1 cellular context compared by ENCODE assay signal in the genomic region with DNA sequence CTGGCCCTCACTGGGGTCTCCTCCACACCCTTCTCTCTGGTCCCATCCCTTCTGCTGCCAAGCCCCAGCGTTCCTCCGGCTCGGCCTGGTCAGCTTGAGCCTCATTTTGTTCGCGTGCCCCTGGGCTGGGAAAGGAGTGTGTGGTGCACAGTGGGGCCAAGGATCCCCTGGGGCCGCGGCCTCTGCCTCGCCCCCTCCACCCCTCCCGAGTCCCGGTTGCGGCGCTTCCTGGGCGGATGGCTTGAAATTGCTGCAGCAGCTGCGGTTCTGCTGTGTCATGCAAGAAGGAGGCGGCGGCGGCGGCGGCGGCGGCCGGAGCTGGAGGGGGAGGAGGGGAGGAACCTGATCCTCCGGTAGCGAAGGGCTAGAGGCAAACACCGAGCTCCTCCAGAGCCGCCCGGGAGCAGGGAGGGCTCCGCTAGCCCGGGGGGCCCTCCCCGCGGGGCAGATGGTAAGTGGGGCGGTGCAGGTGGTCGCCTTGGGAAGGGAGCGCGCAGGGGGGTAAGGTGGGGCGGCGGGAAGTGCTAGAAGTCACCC.
TF ChIP-seq lines count a peak whose summit lies in the region.

No MANE protein-coding gene starts in this region.

TF ChIP-seq in GM12878, 131 proteins besides CTCF, POLR2A, EP300 and RAD21 (continued from another document):
- TF ChIP-seq, protein P1, sequence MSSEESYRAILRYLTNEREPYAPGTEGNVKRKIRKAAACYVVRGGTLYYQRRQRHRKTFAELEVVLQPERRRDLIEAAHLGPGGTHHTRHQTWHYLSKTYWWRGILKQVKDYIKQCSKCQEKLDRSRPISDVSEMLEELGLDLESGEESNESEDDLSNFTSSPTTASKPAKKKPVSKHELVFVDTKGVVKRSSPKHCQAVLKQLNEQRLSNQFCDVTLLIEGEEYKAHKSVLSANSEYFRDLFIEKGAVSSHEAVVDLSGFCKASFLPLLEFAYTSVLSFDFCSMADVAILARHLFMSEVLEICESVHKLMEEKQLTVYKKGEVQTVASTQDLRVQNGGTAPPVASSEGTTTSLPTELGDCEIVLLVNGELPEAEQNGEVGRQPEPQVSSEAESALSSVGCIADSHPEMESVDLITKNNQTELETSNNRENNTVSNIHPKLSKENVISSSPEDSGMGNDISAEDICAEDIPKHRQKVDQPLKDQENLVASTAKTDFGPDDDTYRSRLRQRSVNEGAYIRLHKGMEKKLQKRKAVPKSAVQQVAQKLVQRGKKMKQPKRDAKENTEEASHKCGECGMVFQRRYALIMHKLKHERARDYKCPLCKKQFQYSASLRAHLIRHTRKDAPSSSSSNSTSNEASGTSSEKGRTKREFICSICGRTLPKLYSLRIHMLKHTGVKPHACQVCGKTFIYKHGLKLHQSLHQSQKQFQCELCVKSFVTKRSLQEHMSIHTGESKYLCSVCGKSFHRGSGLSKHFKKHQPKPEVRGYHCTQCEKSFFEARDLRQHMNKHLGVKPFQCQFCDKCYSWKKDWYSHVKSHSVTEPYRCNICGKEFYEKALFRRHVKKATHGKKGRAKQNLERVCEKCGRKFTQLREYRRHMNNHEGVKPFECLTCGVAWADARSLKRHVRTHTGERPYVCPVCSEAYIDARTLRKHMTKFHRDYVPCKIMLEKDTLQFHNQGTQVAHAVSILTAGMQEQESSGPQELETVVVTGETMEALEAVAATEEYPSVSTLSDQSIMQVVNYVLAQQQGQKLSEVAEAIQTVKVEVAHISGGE (CRISPR knock-in tag; IDR thresholded peaks at IDR 0.05) = no peak
- no peak for TF ChIP-seq SIN3A (IDR thresholded peaks at IDR 0.05; ENCODE audit: low read depth, low read length)
- TF ChIP-seq NR2F1 (conservative IDR thresholded peaks at IDR 0.05) = peak; percentile 68
